8 cellular contexts compared by ENCODE assay signal in genomic region chr4:145618912-145619638, GRCh38. TPM values are rescaled to one million over a fixed set of nuclear protein-coding genes. Genes with fewer than 3 reads are reported as not detected.
DNase-seq lines count a peak whose midpoint lies in the region; ATAC-seq and TF ChIP-seq lines count a peak whose summit lies in the region.

TSS of gene MMAA (plus strand) at chr4:145619385. CDS start at chr4:145639140, 19,755 bp downstream.

- POLR2A ChIA-PET in PC-3 (lab: Charles Lee; ENCODE audit: unreplicated experiment): interaction anchor here (0.7 kb wide), 1 partner anchor 29 kb away, joined by 8 read pairs; no protein-coding TSS in a partner anchor

- H2AFZ ChIP-seq in PC-3 (ENCODE audit: low read length): peak within 1 kb of the TSS; percentile 85

- H3K4me3 Mint-ChIP-seq in activated T-cell treated with anti-CD3 and anti-CD28 coated beads, Interleukin-2, amount 50 U/mL, for 24 hours: peak within 1 kb of the TSS; percentile 94

- H3K9me3 ChIP-seq in PC-3 (ENCODE audit: low read length) (no peaks in the 10 kb centered on the region), esophagus (ENCODE audit: control insufficient read depth in 2 of 2, insufficient read depth in 1 of 2, low read depth in 1 of 2, low read length in 1 of 2) (no peaks in the 10 kb centered on the region), muscle layer of duodenum (ENCODE audit: control insufficient read depth in 1 of 2, low read length in 2 of 2) (no peaks in the 10 kb centered on the region)

- H3K27ac Mint-ChIP-seq in activated T-cell treated with anti-CD3 and anti-CD28 coated beads, Interleukin-2, amount 50 U/mL, for 24 hours: peak within 1 kb of the TSS; percentile 98

- H3K9me3 Mint-ChIP-seq in activated T-cell treated with anti-CD3 and anti-CD28 coated beads, Interleukin-2, amount 50 U/mL, for 24 hours: peaks cover 3% of the 10 kb centered on the region

- peaks cover 23% of the 10 kb centered on the region for H3K4me1 ChIP-seq in PC-3 (ENCODE audit: insufficient read depth, low read length)
- H3K4me1 ChIP-seq in esophagus (ENCODE audit: control insufficient read depth in 2 of 2, insufficient read depth in 2 of 2, low read length in 1 of 2): no peaks in the 10 kb centered on the region
- H3K4me1 ChIP-seq in muscle layer of duodenum (ENCODE audit: control insufficient read depth in 1 of 2, insufficient read depth in 2 of 2, low read length in 2 of 2): peaks cover 5 to 13% of the 10 kb centered on the region in 2 donors

- peaks cover 43% of the 10 kb centered on the region for H3K36me3 Mint-ChIP-seq in activated T-cell treated with anti-CD3 and anti-CD28 coated beads, Interleukin-2, amount 50 U/mL, for 24 hours (ENCODE audit: low read depth)

- H3K27me3 ChIP-seq in PC-3 (ENCODE audit: low read length): no peaks in the 10 kb centered on the region
- no peaks in the 10 kb centered on the region for H3K27me3 ChIP-seq in esophagus (ENCODE audit: control insufficient read depth in 1 of 2, insufficient read depth in 2 of 2, low read length in 2 of 2)
- no peaks in the 10 kb centered on the region for H3K27me3 ChIP-seq in muscle layer of duodenum (ENCODE audit: low read depth, low read length)

- peak within 1 kb of the TSS; percentile 91 for H3K4me3 ChIP-seq in PC-3 (ENCODE audit: low read length)
- peak within 1 kb of the TSS; percentile 82 to 96 for H3K4me3 ChIP-seq in esophagus (ENCODE audit: low read depth in 1 of 2, low read length in 2 of 2)
- peak within 1 kb of the TSS; percentile 74 to 95 for H3K4me3 ChIP-seq in muscle layer of duodenum (ENCODE audit: low read depth in 1 of 2, low read length in 2 of 2)

- H3K9me2 ChIP-seq in PC-3 (replicated peaks; ENCODE audit: low read length): no peaks in the 10 kb centered on the region

- CTCF ChIA-PET in PC-3 (lab: Charles Lee): no interaction called here

- peak within 1 kb of the TSS; percentile 79 for H3K4me2 ChIP-seq in PC-3 (ENCODE audit: low read length)

- ATAC-seq in GM21526 (IDR thresholded peaks at IDR 0.05; ENCODE audit: low FRiP score, unreplicated experiment): peak; percentile 92
- peak; percentile 91 for ATAC-seq in PC-3

- no peaks in the 10 kb centered on the region for H3F3A ChIP-seq in PC-3 (ENCODE audit: low read length, unreplicated experiment)

- peaks cover 3% of the 10 kb centered on the region for H3K27me3 Mint-ChIP-seq in activated T-cell treated with anti-CD3 and anti-CD28 coated beads, Interleukin-2, amount 50 U/mL, for 24 hours

- peaks cover 58% of the 10 kb centered on the region for H3K4me1 Mint-ChIP-seq in activated T-cell treated with anti-CD3 and anti-CD28 coated beads, Interleukin-2, amount 50 U/mL, for 24 hours (ENCODE audit: low read depth)

- H4K20me1 ChIP-seq in PC-3 (ENCODE audit: low read length): no peaks in the 10 kb centered on the region

- H3K36me3 ChIP-seq in PC-3 (ENCODE audit: low read depth, low read length) (no peaks in the 10 kb centered on the region), esophagus (ENCODE audit: control insufficient read depth in 2 of 2, insufficient read depth in 2 of 2, low read length in 1 of 2) (no peaks in the 10 kb centered on the region), muscle layer of duodenum (ENCODE audit: control insufficient read depth in 1 of 2, insufficient read depth in 2 of 2, low read length in 2 of 2) (no peaks in the 10 kb centered on the region)

- peaks cover 21% of the 10 kb centered on the region for H3K79me2 ChIP-seq in PC-3 (ENCODE audit: low read length)

- BruUV-seq in PC-3 (replicated peaks; lab: Mats Ljungman, UMichigan): no TSS peak

- peak; percentile 88 for DNase-seq in DMS153 treated with DMSO at 0.1 percent for 48 hours (lab: John Stamatoyannopoulos, UW; ENCODE audit: unreplicated experiment)
- DNase-seq in HuH-7.5 (ENCODE audit: low spot score): peak; percentile 76
- DNase-seq in PC-3: peak; percentile 95
- DNase-seq in activated T-cell treated with anti-CD3 and anti-CD28 coated beads, Interleukin-2, amount 50 U/mL, for 24 hours: peak; percentile 98
- peak; percentile 92 to 97 for DNase-seq in stimulated activated CD8-positive, alpha-beta memory T cell treated with anti-CD3 and anti-CD28 coated beads, Interleukin-7, amount 100 ng/mL, for 4 hours (ENCODE audit: low read depth in 2 of 2)

- peak; percentile 83 for TF ChIP-seq CTCF in PC-3 (conservative IDR thresholded peaks at IDR 0.05; ENCODE audit: low read depth, low read length)

- H3K27ac ChIP-seq in PC-3 (ENCODE audit: low read length) (peak within 1 kb of the TSS; percentile 69), esophagus (ENCODE audit: low read depth in 2 of 2, low read length in 1 of 2) (peak within 1 kb of the TSS; percentile 97), muscle layer of duodenum (ENCODE audit: low read length) (peak within 1 kb of the TSS; percentile 96)

- intact Hi-C loops in PC-3 (cut with micrococcal nuclease): loop anchor here (1.0 to 10.0 kb wide), 7 partner anchors 115 to 464 kb away; partner anchors contain the start of genes OTUD4 and SMAD1

- WGBS in esophagus, 2 donors: 0 to 1% methylated on average over 59 to 69 of the region's 69 CpGs

- H3K9ac ChIP-seq in PC-3 (ENCODE audit: low read length): peak within 1 kb of the TSS; percentile 97

RNA-seq across cellular contexts. Expression of gene MMAA, which starts in this region (rescaled TPM):
- total RNA-seq in PC-3 (2014; rRNA removed): 2.6 and 5.3 TPM in 2 replicates
- polyA plus RNA-seq in esophagus: 1 to 10 TPM; 4.5 to 8.3 TPM

Comparison
In these comparisons a context has a peak if more than half of its experiments do, and no peak if none do; other contexts are left out.
1. Peak in every context shown above with its lines: DNase-seq, ATAC-seq, H3K4me3 ChIP-seq and H3K27ac ChIP-seq.